9 cellular contexts compared by ENCODE assay signal in the genomic region with DNA sequence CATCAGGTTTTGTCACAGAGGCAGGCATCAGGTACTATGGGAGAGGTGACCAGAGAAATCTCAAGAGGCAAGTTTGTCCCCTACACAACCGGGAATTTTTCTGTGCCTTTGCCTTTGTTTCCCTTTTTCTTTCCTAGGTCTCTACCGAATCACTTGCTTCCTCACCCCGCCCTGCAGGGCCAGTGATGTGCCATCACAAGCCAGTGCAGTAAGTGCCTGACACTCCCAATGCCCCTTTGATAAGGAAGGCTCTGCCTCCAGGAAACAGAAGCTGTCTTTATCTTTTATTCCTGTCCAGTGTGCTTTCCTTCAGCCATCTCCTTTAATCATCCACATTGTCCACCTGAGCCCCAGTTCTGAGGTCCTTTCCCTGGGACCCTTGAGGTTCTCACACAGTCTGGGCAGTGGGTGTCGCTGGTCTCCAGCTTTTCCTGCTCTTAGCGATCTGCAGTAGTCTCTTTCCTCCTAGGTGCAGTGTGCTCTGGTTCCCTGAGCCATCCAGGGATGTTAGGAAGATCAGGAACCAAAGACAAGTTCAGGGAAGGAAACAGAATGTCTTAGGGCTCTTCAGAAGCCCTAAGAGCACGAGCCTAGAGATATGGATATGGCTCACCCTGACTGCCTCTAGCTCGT. TPM values are rescaled to one million over a fixed set of nuclear protein-coding genes. Genes with fewer than 3 reads are reported as not detected.
A peak's percentile ranks its signal among the peaks of the same experiment; 100 is the strongest.
DNase-seq lines count a peak whose midpoint lies in the region; FAIRE-seq and TF ChIP-seq lines count a peak whose summit lies in the region.
"Had no signal": no experiment of that assay in that cellular context is flagged by ENCODE, and none has a peak within 500 bp of the region (broad histone marks: within the 10 kb centered on the region; RNA-seq: fewer than 3 reads in every experiment).

No MANE protein-coding gene starts in this region.

- no peak overlapping the region for H3K27ac ChIP-seq in stomach
- H3K27ac ChIP-seq: Peyer's patch had no signal

- DNase-seq in Daoy (ENCODE audit: low read depth): peak; percentile 36
- DNase-seq in Kasumi-1 (lab: John Stamatoyannopoulos, UW): peak; percentile 19 to 38
- DNase-seq in activated naive CD8-positive, alpha-beta T cell treated with anti-CD3 and anti-CD28 coated beads for 36 hours: peak; percentile 6
- peak; percentile 71 for DNase-seq in iPS-NIHi11 (ENCODE audit: low spot score)
- DNase-seq in stomach: no peak
- DNase-seq in T1000 (lab: John Stamatoyannopoulos, UW): no peak
- DNase-seq in SW 1271 (lab: John Stamatoyannopoulos, UW): no peak
- DNase-seq in H54 (ENCODE audit: insufficient read length, low spot score): no peak

- H3K9me3 Mint-ChIP-seq in activated naive CD8-positive, alpha-beta T cell treated with anti-CD3 and anti-CD28 coated beads for 36 hours: peaks cover 1% of the 10 kb centered on the region

- peaks cover 0 to 50% (median 9%) of the 10 kb centered on the region in 3 donors for H3K27me3 ChIP-seq in stomach
- H3K27me3 ChIP-seq: Peyer's patch had no signal

- H3K36me3 Mint-ChIP-seq in activated naive CD8-positive, alpha-beta T cell treated with anti-CD3 and anti-CD28 coated beads for 36 hours: no peaks in the 10 kb centered on the region

- TF ChIP-seq POLR2A in stomach (IDR thresholded peaks at IDR 0.05): no peak
- TF ChIP-seq POLR2A in H54 (IDR thresholded peaks at IDR 0.05; ENCODE audit: low read depth, low read length): no peak

- intact Hi-C loops in stomach (cut with DNase I; ENCODE audit: low total_unique reads): no loop called here

- no peak overlapping the region for H3K27ac Mint-ChIP-seq in activated naive CD8-positive, alpha-beta T cell treated with anti-CD3 and anti-CD28 coated beads for 36 hours

- no peak for FAIRE-seq in H54 (lab: Jason Lieb, UNC)

- H3K4me1 ChIP-seq in stomach: peaks cover 0 to 6% (median 2%) of the 10 kb centered on the region in 4 donors
- H3K4me1 ChIP-seq: Peyer's patch had no signal

- H3K9me3 ChIP-seq in stomach: no peaks in the 10 kb centered on the region
- H3K9me3 ChIP-seq: Peyer's patch had no signal

- H3K4me3 ChIP-seq in stomach: no peak overlapping the region
- H3K4me3 ChIP-seq: Peyer's patch had no signal

- peaks cover 16% of the 10 kb centered on the region for H3K27me3 Mint-ChIP-seq in activated naive CD8-positive, alpha-beta T cell treated with anti-CD3 and anti-CD28 coated beads for 36 hours

- no peak overlapping the region for H3K4me3 Mint-ChIP-seq in activated naive CD8-positive, alpha-beta T cell treated with anti-CD3 and anti-CD28 coated beads for 36 hours

- WGBS in stomach, 5 donors: 31 to 38% (median 35%) methylated on average over 7 of the region's 7 CpGs

- peaks cover 2% of the 10 kb centered on the region for H3K4me1 Mint-ChIP-seq in activated naive CD8-positive, alpha-beta T cell treated with anti-CD3 and anti-CD28 coated beads for 36 hours

- H3K36me3 ChIP-seq in stomach: no peaks in the 10 kb centered on the region
- H3K36me3 ChIP-seq: Peyer's patch had no signal

- peak in 4 of 7 experiments; percentile 11 to 56 (median 38) for TF ChIP-seq CTCF in stomach (IDR thresholded peaks at IDR 0.05)

- TF ChIP-seq EP300 in stomach (IDR thresholded peaks at IDR 0.05): no peak

RNA-seq across cellular contexts. Expression of a gene that starts 36.6 kb away (rescaled TPM):
- not detected in 2 replicates for total RNA-seq in Daoy (2014; rRNA removed; shearing (Covaris generic))
- total RNA-seq in activated naive CD8-positive, alpha-beta T cell treated with anti-CD3 and anti-CD28 coated beads for 36 hours: not detected
- 1 to 10 TPM in 3 of 5 donors, under 1 TPM in 1, not detected in 1; under 0.01 to 4.8 (median 2.3) TPM for total RNA-seq in stomach
- 1 to 10 TPM in 1 of 3 donors, under 1 TPM in 2; 0.61 to 1.1 (median 0.88) TPM for polyA plus RNA-seq in stomach

RNA-seq across cellular contexts. Expression of a gene that starts 53.5 kb away (rescaled TPM):
- total RNA-seq in Daoy (2014; rRNA removed; shearing (Covaris generic)): 4.5 and 6.9 TPM in 2 replicates
- 10 to 100 TPM; 11.2 to 16.8 TPM for total RNA-seq in activated naive CD8-positive, alpha-beta T cell treated with anti-CD3 and anti-CD28 coated beads for 36 hours
- 10 to 100 TPM in 4 of 5 donors, 1 to 10 TPM in 1; 3.5 to 55.9 (median 20.2) TPM for total RNA-seq in stomach
- 10 to 100 TPM in 1 of 3 donors, 1 to 10 TPM in 2; 8.9 to 21.0 (median 9.0) TPM for polyA plus RNA-seq in stomach

Comparison
In these comparisons a context has a peak if more than half of its experiments do, and no peak if none do; other contexts are left out.
1. DNase-seq: peak in Daoy (single experiment), Kasumi-1 (2 of 2), activated naive CD8-positive, alpha-beta T cell treated with anti-CD3 and anti-CD28 coated beads for 36 hours (single experiment) and iPS-NIHi11 (single experiment); none in stomach (single experiment), T1000 (single experiment), SW 1271 (0 of 2) and H54 (single experiment).